In genomic region chr2:198961555-198961954, GRCh38 we compare ENCODE assay signal across 27 cellular contexts.
DNase-seq lines count a peak whose midpoint lies in the region; ATAC-seq and TF ChIP-seq lines count a peak whose summit lies in the region.
"Had no signal": no experiment of that assay in that cellular context is flagged by ENCODE, and none has a peak within 500 bp of the region (broad histone marks: within the 10 kb centered on the region; RNA-seq: fewer than 3 reads in every experiment).

No MANE protein-coding gene starts in this region.

- no peak overlapping the region for H3K27ac ChIP-seq in CD8-positive, alpha-beta memory T cell (ENCODE audit: low read depth, low read length)
- H3K27ac ChIP-seq: BLaER1 treated with 17β-estradiol and CSF1 and Interleukin-3, amounts not matched to agents 10 nM and 100 nM; esophagus muscularis mucosa; gastrocnemius medialis; HL-60; tibial artery; VCaP had no signal

- no peaks in the 10 kb centered on the region for H3K27me3 ChIP-seq in Loucy (ENCODE audit: insufficient read depth, low read length, poor library complexity, severe bottlenecking)
- no peaks in the 10 kb centered on the region for H3K27me3 ChIP-seq in CD8-positive, alpha-beta memory T cell (ENCODE audit: insufficient read depth, low read length, poor library complexity, severe bottlenecking)
- H3K27me3 ChIP-seq: BLaER1 treated with 17β-estradiol and CSF1 and Interleukin-3, amounts not matched to agents 10 nM and 100 nM; esophagus muscularis mucosa; gastrocnemius medialis; MG63; tibial artery had no signal

- no peak for ATAC-seq in HG03097 (IDR thresholded peaks at IDR 0.05; ENCODE audit: low FRiP score, unreplicated experiment)
- ATAC-seq: activated T-cell treated with anti-CD3 and anti-CD28 coated beads, Interleukin-2, amount 50 U/mL, for 4 hours; gastrocnemius medialis; naive thymus-derived CD8-positive, alpha-beta T cell; Panc1 had no signal

- no peak for DNase-seq in GM12864 (ENCODE audit: low read depth)
- DNase-seq in chondrocyte (ENCODE audit: low spot score): no peak
- no peak for DNase-seq in neural crest cell (ENCODE audit: low read depth, low spot score)
- no peak for DNase-seq in activated CD4-positive, alpha-beta T cell treated with anti-CD3 and anti-CD28 coated beads, Interleukin-2, amount 10 ng/mL, durations not matched to agents 7 days and 5 days
- DNase-seq in activated naive CD4-positive, alpha-beta T cell (lab: John Stamatoyannopoulos, UW): no peak
- no peak for DNase-seq in CD8-positive, alpha-beta memory T cell
- DNase-seq: activated CD4-positive, alpha-beta T cell treated with anti-CD3 and anti-CD28 coated beads, Interleukin-2, amount 10 ng/mL, durations not matched to agents 24 days and 14 days; activated gamma-delta T cell; activated T-cell treated with anti-CD3 and anti-CD28 coated beads, Interleukin-2, amount 50 U/mL, for 4 hours; caudate nucleus; gastrocnemius medialis; KG1; MG63; naive thymus-derived CD8-positive, alpha-beta T cell; NCI-H2029 treated with DMSO at 0.1 percent for 48 hours; NCI-H226; NCI-H69; stimulated activated CD4-positive, alpha-beta T cell treated with anti-CD3 and anti-CD28 coated beads, Interleukin-4, amount 100 ng/mL, for 24 hours; tibial artery had no signal

- no peaks in the 10 kb centered on the region for H3K9me3 Mint-ChIP-seq in chondrocyte (ENCODE audit: low read depth)
- H3K9me3 Mint-ChIP-seq in neural crest cell: peaks cover 2% of the 10 kb centered on the region
- no peaks in the 10 kb centered on the region for H3K9me3 Mint-ChIP-seq in activated CD4-positive, alpha-beta T cell treated with anti-CD3 and anti-CD28 coated beads, Interleukin-2, amount 10 ng/mL, durations not matched to agents 7 days and 5 days
- no peaks in the 10 kb centered on the region for H3K9me3 Mint-ChIP-seq in CD8-positive, alpha-beta memory T cell
- H3K9me3 Mint-ChIP-seq: activated CD4-positive, alpha-beta T cell treated with anti-CD3 and anti-CD28 coated beads, Interleukin-2, amount 10 ng/mL, durations not matched to agents 24 days and 14 days; activated T-cell treated with anti-CD3 and anti-CD28 coated beads, Interleukin-2, amount 50 U/mL, for 4 hours; T-helper 2 cell treated with Interferon-gamma antibody and Interleukin-4, amounts not matched to agents 5 μg/mL and 100 μg/mL, for 36 hours had no signal

- H4K20me1 ChIP-seq in Loucy (ENCODE audit: insufficient read depth, low read length, poor library complexity, severe bottlenecking): no peaks in the 10 kb centered on the region
- H4K20me1 ChIP-seq: BLaER1 treated with 17β-estradiol and CSF1 and Interleukin-3, amounts not matched to agents 10 nM and 100 nM had no signal

- H3K9ac ChIP-seq in Loucy (ENCODE audit: low read depth, low read length, poor library complexity, severe bottlenecking): no peak overlapping the region
- H3K9ac ChIP-seq: BLaER1 treated with 17β-estradiol and CSF1 and Interleukin-3, amounts not matched to agents 10 nM and 100 nM had no signal

- H3K4me3 ChIP-seq in GM12864 (ENCODE audit: low read depth, low read length): no peak overlapping the region
- H3K4me3 ChIP-seq in Loucy (ENCODE audit: low read length, poor library complexity, severe bottlenecking): no peak overlapping the region
- no peak overlapping the region for H3K4me3 ChIP-seq in CD8-positive, alpha-beta memory T cell (ENCODE audit: low read length)
- H3K4me3 ChIP-seq: BLaER1 treated with 17β-estradiol and CSF1 and Interleukin-3, amounts not matched to agents 10 nM and 100 nM; esophagus muscularis mucosa; gastrocnemius medialis; MG63; tibial artery had no signal

- H3K9me2 ChIP-seq in Loucy (replicated peaks; ENCODE audit: low read depth, low read length): no peaks in the 10 kb centered on the region

- no peaks in the 10 kb centered on the region for H3K36me3 ChIP-seq in Loucy (ENCODE audit: insufficient read depth, low read length)
- H3K36me3 ChIP-seq in CD8-positive, alpha-beta memory T cell (ENCODE audit: insufficient read depth, low read length): no peaks in the 10 kb centered on the region
- H3K36me3 ChIP-seq: BLaER1 treated with 17β-estradiol and CSF1 and Interleukin-3, amounts not matched to agents 10 nM and 100 nM; esophagus muscularis mucosa; gastrocnemius medialis; MG63; tibial artery had no signal

- peaks cover 2% of the 10 kb centered on the region for H3K27me3 Mint-ChIP-seq in chondrocyte (ENCODE audit: low read depth)
- H3K27me3 Mint-ChIP-seq in neural crest cell (ENCODE audit: low read depth): peaks cover 2% of the 10 kb centered on the region
- H3K27me3 Mint-ChIP-seq in activated CD4-positive, alpha-beta T cell treated with anti-CD3 and anti-CD28 coated beads, Interleukin-2, amount 10 ng/mL, durations not matched to agents 7 days and 5 days: no peaks in the 10 kb centered on the region
- H3K27me3 Mint-ChIP-seq in CD8-positive, alpha-beta memory T cell: peaks cover 0 to 4% of the 10 kb centered on the region in 2 donors
- H3K27me3 Mint-ChIP-seq: activated CD4-positive, alpha-beta T cell treated with anti-CD3 and anti-CD28 coated beads, Interleukin-2, amount 10 ng/mL, durations not matched to agents 24 days and 14 days; naive thymus-derived CD8-positive, alpha-beta T cell had no signal

- H3K79me2 ChIP-seq in Loucy (ENCODE audit: insufficient read depth, low read length): no peaks in the 10 kb centered on the region

- H3K4me2 ChIP-seq in Loucy (ENCODE audit: low read depth, low read length, poor library complexity, severe bottlenecking): no peak overlapping the region
- H3K4me2 ChIP-seq: BLaER1 treated with 17β-estradiol and CSF1 and Interleukin-3, amounts not matched to agents 10 nM and 100 nM had no signal

- H3F3A ChIP-seq in Loucy (ENCODE audit: low read depth): no peaks in the 10 kb centered on the region

- H3K4me1 Mint-ChIP-seq in chondrocyte (ENCODE audit: low read depth) (no peaks in the 10 kb centered on the region), neural crest cell (no peaks in the 10 kb centered on the region)
- no peaks in the 10 kb centered on the region for H3K4me1 Mint-ChIP-seq in activated CD4-positive, alpha-beta T cell treated with anti-CD3 and anti-CD28 coated beads, Interleukin-2, amount 10 ng/mL, durations not matched to agents 7 days and 5 days
- no peaks in the 10 kb centered on the region for H3K4me1 Mint-ChIP-seq in CD8-positive, alpha-beta memory T cell
- H3K4me1 Mint-ChIP-seq: activated CD4-positive, alpha-beta T cell treated with anti-CD3 and anti-CD28 coated beads, Interleukin-2, amount 10 ng/mL, durations not matched to agents 24 days and 14 days; naive thymus-derived CD8-positive, alpha-beta T cell had no signal

- POLR2A ChIA-PET in activated CD4-positive, alpha-beta T cell treated with anti-CD3 and anti-CD28 coated beads, Interleukin-2, amount 10 ng/mL, durations not matched to agents 7 days and 5 days (lab: Charles Lee): no interaction called here
- POLR2A ChIA-PET in CD8-positive, alpha-beta memory T cell (lab: Charles Lee): no interaction called here

- TF ChIP-seq CTCF in GM12864 (IDR thresholded peaks at IDR 0.05; ENCODE audit: low read depth, low read length, missing control alignments) (peak; percentile 12), Loucy (conservative IDR thresholded peaks at IDR 0.05; ENCODE audit: low read length) (peak; percentile 28), chondrocyte (IDR thresholded peaks at IDR 0.05) (peak; percentile 44), neural crest cell (conservative IDR thresholded peaks at IDR 0.05) (peak; percentile 33)

- no peak overlapping the region for H3K27ac Mint-ChIP-seq in chondrocyte (ENCODE audit: unreplicated experiment)
- no peak overlapping the region for H3K27ac Mint-ChIP-seq in neural crest cell (ENCODE audit: unreplicated experiment)
- no peak overlapping the region for H3K27ac Mint-ChIP-seq in activated CD4-positive, alpha-beta T cell treated with anti-CD3 and anti-CD28 coated beads, Interleukin-2, amount 10 ng/mL, durations not matched to agents 7 days and 5 days
- H3K27ac Mint-ChIP-seq in CD8-positive, alpha-beta memory T cell: no peak overlapping the region
- H3K27ac Mint-ChIP-seq: activated CD4-positive, alpha-beta T cell treated with anti-CD3 and anti-CD28 coated beads, Interleukin-2, amount 10 ng/mL, durations not matched to agents 24 days and 14 days; naive thymus-derived CD8-positive, alpha-beta T cell; T-helper 2 cell treated with Interferon-gamma antibody and Interleukin-4, amounts not matched to agents 5 μg/mL and 100 μg/mL, for 36 hours had no signal

- H3K4me1 ChIP-seq in Loucy (ENCODE audit: insufficient read depth, low read length, poor library complexity, severe bottlenecking): no peaks in the 10 kb centered on the region
- H3K4me1 ChIP-seq in CD8-positive, alpha-beta memory T cell (ENCODE audit: insufficient read depth, low read length): no peaks in the 10 kb centered on the region
- H3K4me1 ChIP-seq: esophagus muscularis mucosa, gastrocnemius medialis had no signal

- H3K36me3 Mint-ChIP-seq in chondrocyte (ENCODE audit: low read depth) (no peaks in the 10 kb centered on the region), neural crest cell (ENCODE audit: low read depth) (no peaks in the 10 kb centered on the region)
- no peaks in the 10 kb centered on the region for H3K36me3 Mint-ChIP-seq in activated CD4-positive, alpha-beta T cell treated with anti-CD3 and anti-CD28 coated beads, Interleukin-2, amount 10 ng/mL, durations not matched to agents 7 days and 5 days (ENCODE audit: low read depth)
- H3K36me3 Mint-ChIP-seq in CD8-positive, alpha-beta memory T cell: no peaks in the 10 kb centered on the region
- H3K36me3 Mint-ChIP-seq: naive thymus-derived CD8-positive, alpha-beta T cell had no signal

- no peaks in the 10 kb centered on the region for H3K9me3 ChIP-seq in Loucy (ENCODE audit: insufficient read depth, low read depth, low read length)
- no peaks in the 10 kb centered on the region for H3K9me3 ChIP-seq in CD8-positive, alpha-beta memory T cell (ENCODE audit: low read length)
- H3K9me3 ChIP-seq: BLaER1 treated with 17β-estradiol and CSF1 and Interleukin-3, amounts not matched to agents 10 nM and 100 nM; esophagus muscularis mucosa; gastrocnemius medialis; MG63; tibial artery had no signal

- CTCF ChIA-PET in activated CD4-positive, alpha-beta T cell treated with anti-CD3 and anti-CD28 coated beads, Interleukin-2, amount 10 ng/mL, durations not matched to agents 7 days and 5 days (lab: Charles Lee): no interaction called here
- CTCF ChIA-PET in CD8-positive, alpha-beta memory T cell (lab: Charles Lee): no interaction called here

- no peak overlapping the region for H3K4me3 Mint-ChIP-seq in chondrocyte (ENCODE audit: unreplicated experiment)
- H3K4me3 Mint-ChIP-seq in neural crest cell: no peak overlapping the region
- H3K4me3 Mint-ChIP-seq in activated CD4-positive, alpha-beta T cell treated with anti-CD3 and anti-CD28 coated beads, Interleukin-2, amount 10 ng/mL, durations not matched to agents 7 days and 5 days: no peak overlapping the region
- no peak overlapping the region for H3K4me3 Mint-ChIP-seq in CD8-positive, alpha-beta memory T cell
- H3K4me3 Mint-ChIP-seq: activated CD4-positive, alpha-beta T cell treated with anti-CD3 and anti-CD28 coated beads, Interleukin-2, amount 10 ng/mL, durations not matched to agents 24 days and 14 days; activated T-cell treated with anti-CD3 and anti-CD28 coated beads, Interleukin-2, amount 50 U/mL, for 4 hours; naive thymus-derived CD8-positive, alpha-beta T cell; T-helper 2 cell treated with Interferon-gamma antibody and Interleukin-4, amounts not matched to agents 5 μg/mL and 100 μg/mL, for 36 hours had no signal

- no peak overlapping the region for H2AFZ ChIP-seq in Loucy (ENCODE audit: low read length)
